ENCODE assay signal across 14 cellular contexts in the genomic region with DNA sequence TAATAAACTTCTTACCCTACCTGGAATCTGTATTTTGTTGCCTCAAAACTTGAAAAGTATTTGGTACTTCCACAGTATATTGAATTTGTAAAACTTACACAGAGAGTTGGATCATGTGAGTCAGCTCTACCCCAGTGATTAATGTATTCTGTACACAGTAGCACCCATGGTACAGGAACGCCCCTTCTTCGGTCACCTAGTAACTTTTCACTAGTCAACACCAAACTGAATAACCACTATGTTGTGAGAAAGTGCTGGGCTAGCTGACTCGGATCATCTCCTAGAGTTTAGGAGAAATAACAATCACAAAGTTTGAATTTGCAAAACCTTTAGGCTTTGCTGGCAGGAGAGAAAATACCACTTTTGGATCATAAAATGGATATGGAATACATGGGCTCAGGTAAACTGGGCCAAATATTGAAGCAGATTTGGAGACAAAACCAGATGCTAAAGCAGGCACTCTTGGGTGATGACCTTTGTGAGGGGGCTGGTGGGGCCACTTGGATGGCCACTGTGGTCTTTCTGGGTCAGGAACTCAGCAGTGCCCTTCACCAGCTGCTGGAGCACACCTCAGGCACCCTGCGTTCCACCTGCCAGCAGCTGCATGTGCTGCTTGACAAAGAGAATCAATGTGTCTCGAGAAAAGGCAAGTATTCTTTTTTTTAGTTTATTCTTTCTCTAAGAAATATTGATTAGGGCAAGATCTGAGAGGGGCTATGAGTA. TPM values are rescaled to one million over a fixed set of nuclear protein-coding genes. Genes with fewer than 3 reads are reported as not detected.
A peak's percentile ranks its signal among the peaks of the same experiment; 100 is the strongest.
DNase-seq lines count a peak whose midpoint lies in the region; ATAC-seq and TF ChIP-seq lines count a peak whose summit lies in the region.
"Had no signal": no experiment of that assay in that cellular context is flagged by ENCODE, and none has a peak within 500 bp of the region (broad histone marks: within the 10 kb centered on the region; RNA-seq: fewer than 3 reads in every experiment).

TSS of gene DTHD1 (plus strand) at position 233 of the 723 bp plus-strand sequence. CDS start at position 376, 143 bp downstream.

- no peaks in the 10 kb centered on the region for H3K27me3 ChIP-seq in transverse colon
- H3K27me3 ChIP-seq: SJSA1, testis had no signal

- H3K27ac ChIP-seq in transverse colon = no peak within 1 kb of the TSS
- H3K27ac ChIP-seq: SJSA1, testis had no signal

- H3K9me3 ChIP-seq in transverse colon = no peaks in the 10 kb centered on the region
- H3K9me3 ChIP-seq: SJSA1, testis had no signal

- no peak for ATAC-seq in GM21390 (IDR thresholded peaks at IDR 0.05; ENCODE audit: unreplicated experiment)

- no peaks in the 10 kb centered on the region for H3K36me3 Mint-ChIP-seq in activated T-cell treated with anti-CD3 and anti-CD28 coated beads, Interleukin-2, amount 50 U/mL, for 24 hours (ENCODE audit: low read depth)
- H3K36me3 Mint-ChIP-seq in type B pancreatic cell = no peaks in the 10 kb centered on the region

- H3K27me3 Mint-ChIP-seq in activated T-cell treated with anti-CD3 and anti-CD28 coated beads, Interleukin-2, amount 50 U/mL, for 24 hours = no peaks in the 10 kb centered on the region
- no peaks in the 10 kb centered on the region for H3K27me3 Mint-ChIP-seq in type B pancreatic cell

- peaks cover 0 to 6% (median 0%) of the 10 kb centered on the region in 4 donors for H3K4me1 ChIP-seq in transverse colon
- H3K4me1 ChIP-seq: SJSA1, testis had no signal

- H3K27ac Mint-ChIP-seq in activated T-cell treated with anti-CD3 and anti-CD28 coated beads, Interleukin-2, amount 50 U/mL, for 24 hours = peak within 1 kb of the TSS; percentile 78
- H3K27ac Mint-ChIP-seq in type B pancreatic cell = peak within 1 kb of the TSS; percentile 36
- H3K27ac Mint-ChIP-seq: nephron progenitor cell had no signal

- no peak for TF ChIP-seq EP300 in transverse colon (IDR thresholded peaks at IDR 0.05; ENCODE audit: low read depth)

- TF ChIP-seq CTCF in type B pancreatic cell (conservative IDR thresholded peaks at IDR 0.05) = no peak
- TF ChIP-seq CTCF in transverse colon (IDR thresholded peaks at IDR 0.05) = no peak

- intact Hi-C loops in transverse colon (cut with DNase I; ENCODE audit: low total_unique reads) = no loop called here

- in situ Hi-C loops in transverse colon (cut with MboI; ENCODE audit: low pct_ligation_motif_present in 1 of 4, low pct_unique_long_range_greater_than_20kb in 1 of 4, low sequenced_read_pairs in 3 of 4) = no loop called here

- peaks cover 3% of the 10 kb centered on the region for H3K9me3 Mint-ChIP-seq in activated T-cell treated with anti-CD3 and anti-CD28 coated beads, Interleukin-2, amount 50 U/mL, for 24 hours
- H3K9me3 Mint-ChIP-seq in type B pancreatic cell = no peaks in the 10 kb centered on the region
- H3K9me3 Mint-ChIP-seq: nephron progenitor cell had no signal

- H3K36me3 ChIP-seq in transverse colon = no peaks in the 10 kb centered on the region
- H3K36me3 ChIP-seq: SJSA1 had no signal

- WGBS in transverse colon (ENCODE audit: low coverage in 1 of 2), 2 donors = 88 to 90% methylated on average over 2 to 5 of the region's 5 CpGs

- peaks cover 78% of the 10 kb centered on the region for H3K4me1 Mint-ChIP-seq in activated T-cell treated with anti-CD3 and anti-CD28 coated beads, Interleukin-2, amount 50 U/mL, for 24 hours (ENCODE audit: low read depth)
- H3K4me1 Mint-ChIP-seq in type B pancreatic cell (ENCODE audit: unreplicated experiment) = peaks cover 12% of the 10 kb centered on the region

- H3K4me3 ChIP-seq in transverse colon = no peak within 1 kb of the TSS
- H3K4me3 ChIP-seq: SJSA1, testis had no signal

- H3K4me3 Mint-ChIP-seq in activated T-cell treated with anti-CD3 and anti-CD28 coated beads, Interleukin-2, amount 50 U/mL, for 24 hours = peak within 1 kb of the TSS; percentile 48
- no peak within 1 kb of the TSS for H3K4me3 Mint-ChIP-seq in type B pancreatic cell
- H3K4me3 Mint-ChIP-seq: nephron progenitor cell had no signal

- no peak for TF ChIP-seq POLR2A in transverse colon (IDR thresholded peaks at IDR 0.05)

- DNase-seq in stimulated activated CD4-positive, alpha-beta T cell treated with anti-CD3 and anti-CD28 coated beads, Interleukin-12 subunit alpha, Interleukin-12 subunit beta, amount 100 ng/mL, for 48 hours (ENCODE audit: low read depth in 2 of 3, low spot score in 1 of 3) = peak in 2 of 3 donors; percentile 15 to 46
- no peak for DNase-seq in stimulated activated CD4-positive, alpha-beta T cell treated with anti-CD3 and anti-CD28 coated beads, Interleukin-4, amount 100 ng/mL, for 1 hour
- no peak for DNase-seq in activated T-cell treated with anti-CD3 and anti-CD28 coated beads, Interleukin-2, amount 50 U/mL, for 24 hours
- peak; percentile 68 for DNase-seq in kidney tubule cell (ENCODE audit: low spot score)
- DNase-seq in type B pancreatic cell (ENCODE audit: extremely low spot score, unreplicated experiment) = no peak
- DNase-seq in epidermal melanocyte (ENCODE audit: insufficient read length, low spot score) = no peak
- DNase-seq in transverse colon = no peak
- DNase-seq: AML-193, NCI-H748 treated with DMSO at 0.1 percent for 48 hours, nephron progenitor cell, testis had no signal

RNA-seq across cellular contexts. Expression of gene DTHD1, which starts in this region (rescaled TPM):
- total RNA-seq in type B pancreatic cell (ENCODE audit: low replicate concordance) (0.14 TPM in 1 of 2 replicates, not detected in the other), transverse colon (1 to 10 TPM in 1 of 4 donors, under 1 TPM in 1, not detected in 2; 0.68 to 1.3 TPM)
- total RNA-seq: fibroblast of lung, SJSA1 had no signal

Comparison
In these comparisons a context has a peak if more than half of its experiments do, and no peak if none do; other contexts are left out.
1. DNase-seq: peak in stimulated activated CD4-positive, alpha-beta T cell treated with anti-CD3 and anti-CD28 coated beads, Interleukin-12 subunit alpha, Interleukin-12 subunit beta, amount 100 ng/mL, for 48 hours (2 of 3) and kidney tubule cell (single experiment); none in stimulated activated CD4-positive, alpha-beta T cell treated with anti-CD3 and anti-CD28 coated beads, Interleukin-4, amount 100 ng/mL, for 1 hour (single experiment), activated T-cell treated with anti-CD3 and anti-CD28 coated beads, Interleukin-2, amount 50 U/mL, for 24 hours (single experiment), type B pancreatic cell (single experiment), epidermal melanocyte (single experiment) and transverse colon (single experiment).